ENCODE assay signal across 24 cellular contexts in the genomic region with DNA sequence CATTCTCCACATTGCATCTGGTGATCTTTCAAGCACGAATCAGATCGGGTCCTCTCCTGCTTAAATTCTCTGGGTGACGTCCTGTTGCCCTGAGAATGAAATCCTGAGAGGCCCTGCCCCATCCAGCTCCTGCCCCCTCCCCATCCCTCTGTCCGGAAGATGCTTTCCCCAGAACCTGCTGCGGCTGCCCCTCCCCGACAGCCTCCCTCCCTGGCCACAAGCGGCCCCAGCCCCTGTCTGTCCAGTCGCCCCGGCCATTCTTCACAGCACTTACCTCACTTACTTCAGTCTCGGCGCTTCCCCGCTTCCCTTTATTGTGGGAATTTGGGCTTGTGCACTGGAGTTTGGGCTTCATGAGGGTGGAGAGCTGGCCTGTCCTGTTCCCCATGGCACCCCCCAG. TPM values are rescaled to one million over a fixed set of nuclear protein-coding genes. Genes with fewer than 3 reads are reported as not detected.
"Had no signal": no experiment of that assay in that cellular context is flagged by ENCODE, and none has a peak within 500 bp of the region (broad histone marks: within the 10 kb centered on the region; RNA-seq: fewer than 3 reads in every experiment).

No MANE protein-coding gene starts in this region.

- H3K4me1 Mint-ChIP-seq: IgD-negative memory B cell had no signal

- H3K4me2 ChIP-seq: KMS-11 had no signal

- H3K9ac ChIP-seq: KMS-11 had no signal

- H3K9me3 ChIP-seq: SJSA1 had no signal

- H3K27ac ChIP-seq: HL-60, KMS-11, SJSA1, SK-N-MC had no signal

- H3K36me3 ChIP-seq: SJSA1 had no signal

- H3K4me1 ChIP-seq: SJSA1 had no signal

- H3K4me3 Mint-ChIP-seq: IgD-negative memory B cell had no signal

- H3K4me3 ChIP-seq: K562, SJSA1, SK-N-MC had no signal

- ATAC-seq: K562 had no signal

- DNase-seq: Kasumi-1, MM.1S, NCI-H1092 treated with DMSO at 0.1 percent for 48 hours, NCI-H1436, NCI-H187, NCI-H2029, NCI-H2081 treated with DMSO at 0.1 percent for 48 hours, NCI-H2171, NCI-H226, NCI-H446, NCI-H510A, NCI-H524 treated with DMSO at 0.1 percent for 48 hours, NCI-H69, NCI-H774, Right ventricle myocardium superior, RPMI8226, SIG-M5 had no signal

- H3K36me3 Mint-ChIP-seq: IgD-negative memory B cell had no signal

RNA-seq across cellular contexts. Expression of a gene that starts 40.2 kb away (rescaled TPM):
- total RNA-seq: K562, M059J, Right ventricle myocardium superior, SJSA1 had no signal
- polyA plus RNA-seq: IgD-negative memory B cell, K562 had no signal
